ENCODE assay signal across 15 cellular contexts in the genomic region with DNA sequence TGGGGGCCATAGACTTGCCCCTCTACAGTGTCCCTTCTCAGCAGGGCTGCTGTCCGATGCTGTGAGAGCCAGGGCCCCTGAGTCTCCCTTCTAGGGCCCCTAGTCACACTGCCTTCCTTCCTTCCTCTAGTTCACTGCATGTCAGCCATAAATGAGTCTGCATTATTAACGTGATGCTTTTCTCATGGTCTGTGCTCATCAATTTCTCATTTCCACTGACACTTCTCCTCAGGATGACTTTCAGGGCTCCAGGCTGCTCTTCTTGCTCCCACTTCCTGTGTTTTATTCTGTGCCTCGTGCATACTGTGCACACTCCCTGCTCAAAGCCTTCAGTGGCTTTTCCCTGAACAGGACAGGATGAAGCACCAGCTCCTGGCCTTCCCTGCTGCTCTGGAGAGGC.
DNase-seq lines count a peak whose midpoint lies in the region; ATAC-seq, FAIRE-seq and TF ChIP-seq lines count a peak whose summit lies in the region.
"Had no signal": no experiment of that assay in that cellular context is flagged by ENCODE, and none has a peak within 500 bp of the region (broad histone marks: within the 10 kb centered on the region; RNA-seq: fewer than 3 reads in every experiment).

No MANE protein-coding gene starts in this region.

- no peak overlapping the region for H3K4me3 Mint-ChIP-seq in CD4-positive, alpha-beta T cell
- peak overlapping the region; percentile 77 for H3K4me3 Mint-ChIP-seq in activated naive CD8-positive, alpha-beta T cell treated with anti-CD3 and anti-CD28 coated beads, Interleukin-2, amount 10 ng/mL, durations not matched to agents 7 days and 5 days
- H3K4me3 Mint-ChIP-seq: CD8-positive, alpha-beta T cell had no signal

- no peak for ATAC-seq in CD4-positive, alpha-beta T cell (ENCODE audit: poor library complexity)
- peak; percentile 37 for ATAC-seq in activated naive CD8-positive, alpha-beta T cell treated with anti-CD3 and anti-CD28 coated beads, Interleukin-2, amount 10 ng/mL, durations not matched to agents 7 days and 5 days (ENCODE audit: low read depth)
- ATAC-seq: CD8-positive, alpha-beta T cell had no signal

- no peaks in the 10 kb centered on the region for H3K4me1 ChIP-seq in kidney (ENCODE audit: control insufficient read depth in 1 of 2, insufficient read depth in 1 of 2, low read depth in 1 of 2, low read length in 2 of 2)

- H3K27ac Mint-ChIP-seq in CD4-positive, alpha-beta T cell, result peak overlapping the region; percentile 35
- H3K27ac Mint-ChIP-seq in activated naive CD8-positive, alpha-beta T cell treated with anti-CD3 and anti-CD28 coated beads, Interleukin-2, amount 10 ng/mL, durations not matched to agents 7 days and 5 days, result peak overlapping the region; percentile 94
- H3K27ac Mint-ChIP-seq: CD8-positive, alpha-beta T cell had no signal

- H3K36me3 Mint-ChIP-seq in CD4-positive, alpha-beta T cell (ENCODE audit: low read depth), result peaks cover 18% of the 10 kb centered on the region
- peaks cover 19% of the 10 kb centered on the region for H3K36me3 Mint-ChIP-seq in activated naive CD8-positive, alpha-beta T cell treated with anti-CD3 and anti-CD28 coated beads, Interleukin-2, amount 10 ng/mL, durations not matched to agents 7 days and 5 days

- no peak overlapping the region for H3K27ac ChIP-seq in CD4-positive, alpha-beta T cell (ENCODE audit: low read depth, low read length)
- H3K27ac ChIP-seq in kidney (ENCODE audit: low read depth in 2 of 2, low read length in 2 of 2), result no peak overlapping the region
- H3K27ac ChIP-seq: vagina had no signal

- no peak overlapping the region for H3K9ac ChIP-seq in kidney (ENCODE audit: low read length in 2 of 2)

- intact Hi-C loops in CD4-positive, alpha-beta T cell (cut with DNase I, micrococcal nuclease), result loop anchor here in 1 of 2 experiments (5.0 kb wide), 1 partner anchor 32 kb away; no protein-coding TSS in a partner anchor
- intact Hi-C loops in kidney (cut with DNase I), result no loop called here

- CTCF ChIA-PET in CD4-positive, alpha-beta T cell (lab: Charles Lee), result no interaction called here

- H3K36me3 ChIP-seq in kidney (ENCODE audit: control insufficient read depth in 1 of 2, insufficient read depth in 2 of 2, low read length in 2 of 2), result no peaks in the 10 kb centered on the region
- H3K36me3 ChIP-seq: vagina had no signal

- no peak for DNase-seq in CD4-positive, alpha-beta T cell
- DNase-seq in GM19239 (ENCODE audit: insufficient read length, low spot score), result no peak
- DNase-seq in activated naive CD8-positive, alpha-beta T cell treated with anti-CD3 and anti-CD28 coated beads, Interleukin-2, amount 10 ng/mL, durations not matched to agents 7 days and 5 days, result no peak
- peak; percentile 32 for DNase-seq in retina
- DNase-seq in kidney, result no peak
- DNase-seq in ureter (ENCODE audit: low spot score), result no peak
- DNase-seq in cerebellum (ENCODE audit: low spot score), result no peak
- DNase-seq: activated gamma-delta T cell treated with Interleukin-2 at 50 U/mL for 16 hours; CD8-positive, alpha-beta T cell; NCI-H146; NCI-H510A; stimulated activated CD4-positive, alpha-beta T cell treated with anti-CD3 and anti-CD28 coated beads, Interleukin-2, amount 100 ng/mL, for 24 hours; stimulated activated CD8-positive, alpha-beta memory T cell treated with anti-CD3 and anti-CD28 coated beads, Interleukin-4, amount 100 ng/mL, for 48 hours had no signal

- H3K27me3 Mint-ChIP-seq in CD4-positive, alpha-beta T cell, result no peaks in the 10 kb centered on the region
- no peaks in the 10 kb centered on the region for H3K27me3 Mint-ChIP-seq in activated naive CD8-positive, alpha-beta T cell treated with anti-CD3 and anti-CD28 coated beads, Interleukin-2, amount 10 ng/mL, durations not matched to agents 7 days and 5 days

- POLR2A ChIA-PET in CD4-positive, alpha-beta T cell (lab: Charles Lee), result no interaction called here
- POLR2A ChIA-PET in activated naive CD8-positive, alpha-beta T cell treated with anti-CD3 and anti-CD28 coated beads, Interleukin-2, amount 10 ng/mL, durations not matched to agents 7 days and 5 days (lab: Charles Lee), result interaction anchor here (6.7 kb wide), 1 partner anchor 32 kb away, joined by 117 read pairs; no protein-coding TSS in a partner anchor

- no peaks in the 10 kb centered on the region for H3K27me3 ChIP-seq in CD4-positive, alpha-beta T cell (ENCODE audit: control insufficient read depth, insufficient read depth, low read length)
- H3K27me3 ChIP-seq: vagina had no signal

- no peaks in the 10 kb centered on the region for H3K9me3 ChIP-seq in CD4-positive, alpha-beta T cell (ENCODE audit: control insufficient read depth, low read length)
- no peaks in the 10 kb centered on the region for H3K9me3 ChIP-seq in kidney (ENCODE audit: control insufficient read depth in 1 of 2, low read length in 2 of 2)
- H3K9me3 ChIP-seq: vagina had no signal

- H3K9me3 Mint-ChIP-seq in CD4-positive, alpha-beta T cell, result no peaks in the 10 kb centered on the region
- H3K9me3 Mint-ChIP-seq in activated naive CD8-positive, alpha-beta T cell treated with anti-CD3 and anti-CD28 coated beads, Interleukin-2, amount 10 ng/mL, durations not matched to agents 7 days and 5 days, result no peaks in the 10 kb centered on the region
- H3K9me3 Mint-ChIP-seq: CD8-positive, alpha-beta T cell had no signal

- H3K4me3 ChIP-seq in kidney (ENCODE audit: low read length in 2 of 2), result no peak overlapping the region
- H3K4me3 ChIP-seq: vagina had no signal

- peaks cover 54% of the 10 kb centered on the region for H3K4me1 Mint-ChIP-seq in CD4-positive, alpha-beta T cell (ENCODE audit: low read depth)
- H3K4me1 Mint-ChIP-seq in activated naive CD8-positive, alpha-beta T cell treated with anti-CD3 and anti-CD28 coated beads, Interleukin-2, amount 10 ng/mL, durations not matched to agents 7 days and 5 days, result peaks cover 63% of the 10 kb centered on the region

- FAIRE-seq in GM19239 (lab: Jason Lieb, UNC), result peak; percentile 4
- FAIRE-seq in kidney (lab: Jason Lieb, UNC), result no peak
- FAIRE-seq: endothelial cell of umbilical vein had no signal

- no peak for TF ChIP-seq CTCF in CD4-positive, alpha-beta T cell (IDR thresholded peaks at IDR 0.05)
- TF ChIP-seq CTCF in kidney (IDR thresholded peaks at IDR 0.05; ENCODE audit: borderline replicate concordance, extremely low read depth, insufficient read depth), result no peak
